In genomic region chr22:26549902-26550497, GRCh38 we compare ENCODE assay signal across 1 cellular context.
A peak's percentile ranks its signal among the peaks of the same experiment; 100 is the strongest.
TF ChIP-seq lines count a peak whose summit lies in the region.

No MANE protein-coding gene starts in this region.

TF ChIP-seq in HepG2, 621 proteins besides CTCF, POLR2A, EP300 and RAD21:
- no peak for TF ChIP-seq ZNF567 (CRISPR knock-in tag; IDR thresholded peaks at IDR 0.05; ENCODE audit: borderline replicate concordance)
- peak; percentile 48; the same call in 1 of the 2 replicates for TF ChIP-seq POGK (CRISPR knock-in tag; conservative IDR thresholded peaks at IDR 0.05)
